Comparison of ENCODE assay signal across 1 cellular context in genomic region chr4:159195400-159195799, GRCh38.
TF ChIP-seq lines count a peak whose summit lies in the region.

No MANE protein-coding gene starts in this region.

TF ChIP-seq in K562, 482 proteins besides CTCF, POLR2A, EP300 and RAD21 (continued from another document and continues in another):
- no peak for TF ChIP-seq CHD7 (IDR thresholded peaks at IDR 0.05; ENCODE audit: low read depth, low read length)
- TF ChIP-seq FOXJ3 (CRISPR knock-in tag; IDR thresholded peaks at IDR 0.05) = no peak
- no peak for TF ChIP-seq PTBP1 (IDR thresholded peaks at IDR 0.05; ENCODE audit: low read depth, low read length)
- TF ChIP-seq TAF7 (tag; IDR thresholded peaks at IDR 0.05) = no peak
- no peak for TF ChIP-seq ELF2 (CRISPR knock-in tag; IDR thresholded peaks at IDR 0.05)
- TF ChIP-seq ZNF780A (CRISPR knock-in tag; IDR thresholded peaks at IDR 0.05) = no peak
- TF ChIP-seq ZHX1 (conservative IDR thresholded peaks at IDR 0.05; ENCODE audit: low read length) = no peak
- no peak for TF ChIP-seq ZBTB12 (CRISPR knock-in tag; IDR thresholded peaks at IDR 0.05)
- peak; percentile 88 to 91 for TF ChIP-seq TRIM24 (IDR thresholded peaks at IDR 0.05)
- no peak for TF ChIP-seq LCOR (CRISPR knock-in tag; IDR thresholded peaks at IDR 0.05)
- TF ChIP-seq NR3C1 (CRISPR knock-in tag; IDR thresholded peaks at IDR 0.05) = no peak
- TF ChIP-seq HEY1 (CRISPR knock-in tag; IDR thresholded peaks at IDR 0.05; ENCODE audit: borderline replicate concordance) = no peak
- TF ChIP-seq, protein P1, sequence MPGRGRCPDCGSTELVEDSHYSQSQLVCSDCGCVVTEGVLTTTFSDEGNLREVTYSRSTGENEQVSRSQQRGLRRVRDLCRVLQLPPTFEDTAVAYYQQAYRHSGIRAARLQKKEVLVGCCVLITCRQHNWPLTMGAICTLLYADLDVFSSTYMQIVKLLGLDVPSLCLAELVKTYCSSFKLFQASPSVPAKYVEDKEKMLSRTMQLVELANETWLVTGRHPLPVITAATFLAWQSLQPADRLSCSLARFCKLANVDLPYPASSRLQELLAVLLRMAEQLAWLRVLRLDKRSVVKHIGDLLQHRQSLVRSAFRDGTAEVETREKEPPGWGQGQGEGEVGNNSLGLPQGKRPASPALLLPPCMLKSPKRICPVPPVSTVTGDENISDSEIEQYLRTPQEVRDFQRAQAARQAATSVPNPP (IDR thresholded peaks at IDR 0.05; ENCODE audit: borderline replicate concordance, insufficient read depth, insufficient read length) = no peak
- TF ChIP-seq RNF2 (IDR thresholded peaks at IDR 0.05) = peak; percentile 33; the same call in 1 of the 2 replicates
- TF ChIP-seq, protein P2, sequence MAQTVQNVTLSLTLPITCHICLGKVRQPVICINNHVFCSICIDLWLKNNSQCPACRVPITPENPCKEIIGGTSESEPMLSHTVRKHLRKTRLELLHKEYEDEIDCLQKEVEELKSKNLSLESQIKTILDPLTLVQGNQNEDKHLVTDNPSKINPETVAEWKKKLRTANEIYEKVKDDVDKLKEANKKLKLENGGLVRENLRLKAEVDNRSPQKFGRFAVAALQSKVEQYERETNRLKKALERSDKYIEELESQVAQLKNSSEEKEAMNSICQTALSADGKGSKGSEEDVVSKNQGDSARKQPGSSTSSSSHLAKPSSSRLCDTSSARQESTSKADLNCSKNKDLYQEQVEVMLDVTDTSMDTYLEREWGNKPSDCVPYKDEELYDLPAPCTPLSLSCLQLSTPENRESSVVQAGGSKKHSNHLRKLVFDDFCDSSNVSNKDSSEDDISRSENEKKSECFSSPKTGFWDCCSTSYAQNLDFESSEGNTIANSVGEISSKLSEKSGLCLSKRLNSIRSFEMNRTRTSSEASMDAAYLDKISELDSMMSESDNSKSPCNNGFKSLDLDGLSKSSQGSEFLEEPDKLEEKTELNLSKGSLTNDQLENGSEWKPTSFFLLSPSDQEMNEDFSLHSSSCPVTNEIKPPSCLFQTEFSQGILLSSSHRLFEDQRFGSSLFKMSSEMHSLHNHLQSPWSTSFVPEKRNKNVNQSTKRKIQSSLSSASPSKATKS (CRISPR knock-in tag; IDR thresholded peaks at IDR 0.05) = no peak
- TF ChIP-seq RFX1 (IDR thresholded peaks at IDR 0.05) = no peak
- no peak for TF ChIP-seq CBX1 (IDR thresholded peaks at IDR 0.05; ENCODE audit: low read depth)
- TF ChIP-seq RBM22 (IDR thresholded peaks at IDR 0.05; ENCODE audit: low read depth, low read length, poor library complexity, severe bottlenecking) = no peak
- no peak for TF ChIP-seq U2AF2 (optimal IDR thresholded peaks at IDR 0.05; ENCODE audit: low read depth, low read length)
- no peak for TF ChIP-seq ZNF134 (CRISPR knock-in tag; conservative IDR thresholded peaks at IDR 0.05)
- no peak for TF ChIP-seq TEAD2 (tag; IDR thresholded peaks at IDR 0.05)
- TF ChIP-seq CXXC5 (CRISPR knock-in tag; IDR thresholded peaks at IDR 0.05) = no peak
- no peak for TF ChIP-seq ZNF77 (CRISPR knock-in tag; IDR thresholded peaks at IDR 0.05)
- TF ChIP-seq, protein P3, sequence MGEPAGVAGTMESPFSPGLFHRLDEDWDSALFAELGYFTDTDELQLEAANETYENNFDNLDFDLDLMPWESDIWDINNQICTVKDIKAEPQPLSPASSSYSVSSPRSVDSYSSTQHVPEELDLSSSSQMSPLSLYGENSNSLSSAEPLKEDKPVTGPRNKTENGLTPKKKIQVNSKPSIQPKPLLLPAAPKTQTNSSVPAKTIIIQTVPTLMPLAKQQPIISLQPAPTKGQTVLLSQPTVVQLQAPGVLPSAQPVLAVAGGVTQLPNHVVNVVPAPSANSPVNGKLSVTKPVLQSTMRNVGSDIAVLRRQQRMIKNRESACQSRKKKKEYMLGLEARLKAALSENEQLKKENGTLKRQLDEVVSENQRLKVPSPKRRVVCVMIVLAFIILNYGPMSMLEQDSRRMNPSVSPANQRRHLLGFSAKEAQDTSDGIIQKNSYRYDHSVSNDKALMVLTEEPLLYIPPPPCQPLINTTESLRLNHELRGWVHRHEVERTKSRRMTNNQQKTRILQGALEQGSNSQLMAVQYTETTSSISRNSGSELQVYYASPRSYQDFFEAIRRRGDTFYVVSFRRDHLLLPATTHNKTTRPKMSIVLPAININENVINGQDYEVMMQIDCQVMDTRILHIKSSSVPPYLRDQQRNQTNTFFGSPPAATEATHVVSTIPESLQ (CRISPR knock-in tag; IDR thresholded peaks at IDR 0.05) = no peak
- no peak for TF ChIP-seq CTCFL (IDR thresholded peaks at IDR 0.05; ENCODE audit: borderline replicate concordance, insufficient read depth, low read depth, low read length, poor library complexity, severe bottlenecking)
- TF ChIP-seq USF1 (CRISPR knock-in tag; IDR thresholded peaks at IDR 0.05) = no peak
- no peak for TF ChIP-seq GTF2A2 (tag; IDR thresholded peaks at IDR 0.05)
- TF ChIP-seq HDAC2 (IDR thresholded peaks at IDR 0.05) = 0 out of 2 replicates have a peak, but pooled peaks have one; percentile 50
